Comparison of ENCODE assay signal across 26 cellular contexts in genomic region chr5:126497506-126497905, GRCh38.
A peak's percentile ranks its signal among the peaks of the same experiment; 100 is the strongest.
DNase-seq lines count a peak whose midpoint lies in the region; TF ChIP-seq lines count a peak whose summit lies in the region.
"Had no signal": no experiment of that assay in that cellular context is flagged by ENCODE, and none has a peak within 500 bp of the region (broad histone marks: within the 10 kb centered on the region; RNA-seq: fewer than 3 reads in every experiment).

No MANE protein-coding gene starts in this region.

- intact Hi-C loops in OCI-LY7 (cut with micrococcal nuclease; ENCODE audit: unreplicated experiment): no loop called here

- no peaks in the 10 kb centered on the region for H3K27me3 Mint-ChIP-seq in activated naive CD4-positive, alpha-beta T cell treated with anti-CD3 and anti-CD28 coated beads, Interleukin-2, amount 50 U/mL, for 24 hours
- no peaks in the 10 kb centered on the region for H3K27me3 Mint-ChIP-seq in activated naive CD4-positive, alpha-beta T cell treated with anti-CD3 and anti-CD28 coated beads, Interleukin-2, amount 10 ng/mL, durations not matched to agents 7 days and 5 days
- H3K27me3 Mint-ChIP-seq: activated CD4-positive, alpha-beta memory T cell treated with anti-CD3 and anti-CD28 coated beads, Interleukin-2, amount 10 ng/mL, durations not matched to agents 7 days and 5 days; activated naive CD8-positive, alpha-beta T cell; activated T-helper 17 cell treated with anti-CD3 and anti-CD28 coated beads, Interleukin-2, amount 50 U/mL, for 72 hours had no signal

- no peaks in the 10 kb centered on the region for H3K9me2 ChIP-seq in OCI-LY7 (ENCODE audit: insufficient read depth, low read length)

- no peaks in the 10 kb centered on the region for H3K79me2 ChIP-seq in OCI-LY7 (ENCODE audit: insufficient read depth, low read depth, low read length)
- H3K79me2 ChIP-seq: hepatocyte had no signal

- peaks cover 43% of the 10 kb centered on the region for H3K4me1 Mint-ChIP-seq in activated naive CD4-positive, alpha-beta T cell treated with anti-CD3 and anti-CD28 coated beads, Interleukin-2, amount 50 U/mL, for 24 hours
- peaks cover 6% of the 10 kb centered on the region for H3K4me1 Mint-ChIP-seq in activated naive CD4-positive, alpha-beta T cell treated with anti-CD3 and anti-CD28 coated beads, Interleukin-2, amount 10 ng/mL, durations not matched to agents 7 days and 5 days
- H3K4me1 Mint-ChIP-seq: activated CD4-positive, alpha-beta memory T cell treated with anti-CD3 and anti-CD28 coated beads, Interleukin-2, amount 10 ng/mL, durations not matched to agents 7 days and 5 days; activated T-helper 17 cell treated with anti-CD3 and anti-CD28 coated beads, Interleukin-2, amount 50 U/mL, for 72 hours had no signal

- H3K4me3 ChIP-seq in OCI-LY7 (ENCODE audit: low read depth, low read length, poor library complexity, severe bottlenecking): no peak overlapping the region
- H3K4me3 ChIP-seq: A549, ascending aorta, gastroesophageal sphincter, hepatocyte, neural progenitor cell, psoas muscle, sigmoid colon, thoracic aorta had no signal

- H3K9me3 ChIP-seq in OCI-LY7 (ENCODE audit: low read length): no peaks in the 10 kb centered on the region
- H3K9me3 ChIP-seq: A549, ascending aorta, gastroesophageal sphincter, psoas muscle, sigmoid colon, thoracic aorta had no signal

- peak overlapping the region; percentile 35; the same call in 1 of the 2 replicates for H2AFZ ChIP-seq in OCI-LY7 (ENCODE audit: low read length)
- H2AFZ ChIP-seq: hepatocyte, neural progenitor cell had no signal

- no TSS peak for BruUV-seq in OCI-LY7 (replicated peaks; lab: Mats Ljungman, UMichigan)

- CTCF ChIA-PET in activated naive CD4-positive, alpha-beta T cell treated with anti-CD3 and anti-CD28 coated beads, Interleukin-2, amount 10 ng/mL, durations not matched to agents 7 days and 5 days (lab: Charles Lee): interaction anchor here (1.1 to 6.8 kb wide), 3 partner anchors 36 to 159 kb away, joined by 4 to 126 read pairs (median 34); no protein-coding TSS in a partner anchor
- CTCF ChIA-PET in OCI-LY7 (lab: Charles Lee; ENCODE audit: unreplicated experiment): no interaction called here

- POLR2A ChIA-PET in OCI-LY7 (lab: Charles Lee): interaction anchor here (0.6 kb wide), 2 partner anchors 58 to 339 kb away, joined by 5 read pairs; no protein-coding TSS in a partner anchor

- no peak for DNase-seq in activated naive CD4-positive, alpha-beta T cell treated with anti-CD3 and anti-CD28 coated beads, Interleukin-2, amount 10 ng/mL, durations not matched to agents 7 days and 5 days
- DNase-seq in OCI-LY7 (ENCODE audit: low spot score): peak; percentile 7
- no peak for DNase-seq in pons (ENCODE audit: low spot score)
- no peak for DNase-seq in 8988T
- DNase-seq in T-helper 9 cell: no peak
- DNase-seq in NCI-H187 treated with DMSO at 0.1 percent for 48 hours (lab: John Stamatoyannopoulos, UW): no peak
- DNase-seq: activated CD4-positive, alpha-beta memory T cell treated with anti-CD3 and anti-CD28 coated beads, Interleukin-2, amount 10 ng/mL, durations not matched to agents 7 days and 5 days; activated CD4-positive, CD25-positive, alpha-beta regulatory T cell treated with anti-CD3 and anti-CD28 coated beads, Interleukin-2, amount 50 U/mL, for 72 hours; activated CD8-positive, alpha-beta memory T cell treated with anti-CD3 and anti-CD28 coated beads, Interleukin-2, amount 50 U/mL, for 48 hours; DMS53; Kasumi-1; NCI-H146; NCI-H446 treated with DMSO at 0.1 percent for 48 hours; psoas muscle; sigmoid colon; stimulated activated naive CD4-positive, alpha-beta T cell treated with Interleukin-2 at 50 U/mL for 16 hours had no signal

- no peak overlapping the region for H3K4me2 ChIP-seq in OCI-LY7 (ENCODE audit: low read length)
- H3K4me2 ChIP-seq: A549, hepatocyte, neural progenitor cell had no signal

- no peaks in the 10 kb centered on the region for H4K20me1 ChIP-seq in OCI-LY7 (ENCODE audit: insufficient read depth, low read length)

- peaks cover 2% of the 10 kb centered on the region for H3K4me1 ChIP-seq in OCI-LY7 (ENCODE audit: insufficient read depth, low read length, poor library complexity, severe bottlenecking)
- H3K4me1 ChIP-seq: A549, ascending aorta, neural progenitor cell, psoas muscle had no signal

- no peak for TF ChIP-seq CTCF in OCI-LY7 (conservative IDR thresholded peaks at IDR 0.05; ENCODE audit: low read length)

- H3K36me3 Mint-ChIP-seq in activated naive CD4-positive, alpha-beta T cell treated with anti-CD3 and anti-CD28 coated beads, Interleukin-2, amount 50 U/mL, for 24 hours: no peaks in the 10 kb centered on the region
- H3K36me3 Mint-ChIP-seq in activated naive CD4-positive, alpha-beta T cell treated with anti-CD3 and anti-CD28 coated beads, Interleukin-2, amount 10 ng/mL, durations not matched to agents 7 days and 5 days: no peaks in the 10 kb centered on the region
- H3K36me3 Mint-ChIP-seq: activated naive CD8-positive, alpha-beta T cell; neural progenitor cell had no signal

- peak overlapping the region; percentile 11 for H3K27ac Mint-ChIP-seq in activated naive CD4-positive, alpha-beta T cell treated with anti-CD3 and anti-CD28 coated beads, Interleukin-2, amount 50 U/mL, for 24 hours
- H3K27ac Mint-ChIP-seq in activated naive CD4-positive, alpha-beta T cell treated with anti-CD3 and anti-CD28 coated beads, Interleukin-2, amount 10 ng/mL, durations not matched to agents 7 days and 5 days: no peak overlapping the region
- H3K27ac Mint-ChIP-seq: activated CD4-positive, alpha-beta memory T cell treated with anti-CD3 and anti-CD28 coated beads, Interleukin-2, amount 10 ng/mL, durations not matched to agents 7 days and 5 days; activated T-helper 17 cell treated with anti-CD3 and anti-CD28 coated beads, Interleukin-2, amount 50 U/mL, for 72 hours; neural progenitor cell had no signal

- H3K9me3 Mint-ChIP-seq in activated naive CD4-positive, alpha-beta T cell treated with anti-CD3 and anti-CD28 coated beads, Interleukin-2, amount 50 U/mL, for 24 hours: no peaks in the 10 kb centered on the region
- H3K9me3 Mint-ChIP-seq in activated naive CD4-positive, alpha-beta T cell treated with anti-CD3 and anti-CD28 coated beads, Interleukin-2, amount 10 ng/mL, durations not matched to agents 7 days and 5 days: no peaks in the 10 kb centered on the region
- H3K9me3 Mint-ChIP-seq: activated CD4-positive, alpha-beta memory T cell treated with anti-CD3 and anti-CD28 coated beads, Interleukin-2, amount 10 ng/mL, durations not matched to agents 7 days and 5 days; activated T-helper 17 cell treated with anti-CD3 and anti-CD28 coated beads, Interleukin-2, amount 50 U/mL, for 72 hours; neural progenitor cell had no signal

- H3K4me3 Mint-ChIP-seq in activated naive CD4-positive, alpha-beta T cell treated with anti-CD3 and anti-CD28 coated beads, Interleukin-2, amount 50 U/mL, for 24 hours: no peak overlapping the region
- no peak overlapping the region for H3K4me3 Mint-ChIP-seq in activated naive CD4-positive, alpha-beta T cell treated with anti-CD3 and anti-CD28 coated beads, Interleukin-2, amount 10 ng/mL, durations not matched to agents 7 days and 5 days
- H3K4me3 Mint-ChIP-seq: activated CD4-positive, alpha-beta memory T cell treated with anti-CD3 and anti-CD28 coated beads, Interleukin-2, amount 10 ng/mL, durations not matched to agents 7 days and 5 days; activated naive CD8-positive, alpha-beta T cell; activated T-helper 17 cell treated with anti-CD3 and anti-CD28 coated beads, Interleukin-2, amount 50 U/mL, for 72 hours; neural progenitor cell had no signal

- no peaks in the 10 kb centered on the region for H3K27me3 ChIP-seq in layer of hippocampus (ENCODE audit: control insufficient read depth, insufficient read depth, low read length)
- H3K27me3 ChIP-seq: ascending aorta, gastroesophageal sphincter, hepatocyte, neural progenitor cell, sigmoid colon had no signal

- no peaks in the 10 kb centered on the region for H3K36me3 ChIP-seq in OCI-LY7 (ENCODE audit: insufficient read depth, low read length)
- H3K36me3 ChIP-seq: neural progenitor cell, thoracic aorta had no signal

- no peak overlapping the region for H3K27ac ChIP-seq in OCI-LY7 (ENCODE audit: low read depth, low read length, poor library complexity, severe bottlenecking)
- H3K27ac ChIP-seq in layer of hippocampus (ENCODE audit: low read depth, low read length): peak overlapping the region; percentile 31
- H3K27ac ChIP-seq: A549, gastroesophageal sphincter, hepatocyte, neural progenitor cell, psoas muscle, thoracic aorta had no signal
